ENCODE assay signal across 11 cellular contexts in the genomic region with DNA sequence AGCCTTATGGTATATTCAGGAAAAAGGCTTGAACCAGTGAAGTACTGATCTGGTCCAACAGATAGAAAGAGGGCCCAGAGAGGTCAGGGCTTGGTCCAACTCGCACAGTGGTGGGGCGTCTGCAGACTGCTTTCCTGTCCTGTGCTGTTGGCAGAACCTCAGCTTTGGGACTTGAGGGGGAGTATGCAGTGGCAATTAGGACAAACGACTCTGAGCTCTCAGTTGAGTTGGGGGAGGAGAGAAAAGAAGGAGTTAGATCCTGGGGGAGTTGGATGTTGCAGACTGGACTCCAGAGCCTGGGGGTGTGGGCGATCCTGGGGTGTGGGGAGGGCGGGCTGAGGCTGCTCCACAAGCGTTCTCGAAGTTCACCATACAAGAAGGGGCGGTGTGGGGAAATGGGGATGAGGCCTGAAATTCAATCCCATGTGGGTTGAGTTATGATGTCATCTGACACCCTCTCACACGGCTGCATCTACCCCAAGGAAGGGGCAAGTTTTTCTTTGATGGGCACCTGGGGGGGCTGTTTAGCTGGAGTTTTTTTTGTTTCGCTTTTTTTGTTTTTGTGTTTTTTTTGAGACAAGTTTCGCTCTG. TPM values are rescaled to one million over a fixed set of nuclear protein-coding genes. Genes with fewer than 3 reads are reported as not detected.
DNase-seq lines count a peak whose midpoint lies in the region; ATAC-seq and TF ChIP-seq lines count a peak whose summit lies in the region.
"Had no signal": no experiment of that assay in that cellular context is flagged by ENCODE, and none has a peak within 500 bp of the region (broad histone marks: within the 10 kb centered on the region; RNA-seq: fewer than 3 reads in every experiment).

No MANE protein-coding gene starts in this region.

- H3K36me3 ChIP-seq in smooth muscle cell (ENCODE audit: low read depth): no peaks in the 10 kb centered on the region
- H3K36me3 ChIP-seq: breast epithelium had no signal

- H3F3A ChIP-seq in smooth muscle cell (ENCODE audit: low read depth): peaks cover 15% of the 10 kb centered on the region

- peaks cover 53% of the 10 kb centered on the region for H3K4me1 Mint-ChIP-seq in stimulated activated naive CD8-positive, alpha-beta T cell treated with anti-CD3 and anti-CD28 coated beads, Interleukin-15, Interleukin-2, amounts not matched to agents 100 ng/mL and 50 ng/mL, for 24 hours (ENCODE audit: low read depth)
- peaks cover 41% of the 10 kb centered on the region for H3K4me1 Mint-ChIP-seq in activated T-helper 1 cell treated with anti-CD3 and anti-CD28 coated beads, Interleukin-12 subunit alpha, Interleukin-12 subunit beta, Interleukin-2, Interleukin-4 antibody, amounts not matched to agents 30 ng/mL and 10 ng/mL and 1 ng/mL, durations not matched to agents 14 hours and 24 hours and 36 hours (ENCODE audit: low read depth)

- H2AFZ ChIP-seq in smooth muscle cell (ENCODE audit: low read depth): no peak overlapping the region
- H2AFZ ChIP-seq: parathyroid adenoma had no signal

- H3K27ac Mint-ChIP-seq in stimulated activated naive CD8-positive, alpha-beta T cell treated with anti-CD3 and anti-CD28 coated beads, Interleukin-15, Interleukin-2, amounts not matched to agents 100 ng/mL and 50 ng/mL, for 24 hours: peak overlapping the region; percentile 81
- H3K27ac Mint-ChIP-seq in activated T-helper 1 cell treated with anti-CD3 and anti-CD28 coated beads, Interleukin-12 subunit alpha, Interleukin-12 subunit beta, Interleukin-2, Interleukin-4 antibody, amounts not matched to agents 30 ng/mL and 10 ng/mL and 1 ng/mL, durations not matched to agents 14 hours and 24 hours and 36 hours: peak overlapping the region; percentile 86

- intact Hi-C loops in activated T-helper 1 cell treated with anti-CD3 and anti-CD28 coated beads, Interleukin-12 subunit alpha, Interleukin-12 subunit beta, Interleukin-2, Interleukin-4 antibody, amounts not matched to agents 30 ng/mL and 10 ng/mL and 1 ng/mL, durations not matched to agents 14 hours and 24 hours and 36 hours (cut with micrococcal nuclease): loop anchor here (10.0 kb wide), 1 partner anchor 62 kb away; no protein-coding TSS in a partner anchor

- H3K27me3 Mint-ChIP-seq in stimulated activated naive CD8-positive, alpha-beta T cell treated with anti-CD3 and anti-CD28 coated beads, Interleukin-15, Interleukin-2, amounts not matched to agents 100 ng/mL and 50 ng/mL, for 24 hours: no peaks in the 10 kb centered on the region
- no peaks in the 10 kb centered on the region for H3K27me3 Mint-ChIP-seq in activated T-helper 1 cell treated with anti-CD3 and anti-CD28 coated beads, Interleukin-12 subunit alpha, Interleukin-12 subunit beta, Interleukin-2, Interleukin-4 antibody, amounts not matched to agents 30 ng/mL and 10 ng/mL and 1 ng/mL, durations not matched to agents 14 hours and 24 hours and 36 hours (ENCODE audit: insufficient read depth)

- H3K4me2 ChIP-seq in smooth muscle cell: no peak overlapping the region

- H3K27ac ChIP-seq in smooth muscle cell (ENCODE audit: low read depth): no peak overlapping the region
- H3K27ac ChIP-seq: parathyroid adenoma had no signal

- no peaks in the 10 kb centered on the region for H3K27me3 ChIP-seq in smooth muscle cell (ENCODE audit: low read depth)
- H3K27me3 ChIP-seq: breast epithelium had no signal

- DNase-seq in stimulated activated naive CD8-positive, alpha-beta T cell treated with anti-CD3 and anti-CD28 coated beads, Interleukin-15, Interleukin-2, amounts not matched to agents 100 U/mL and 50 U/mL, for 24 hours: no peak
- DNase-seq in activated T-helper 1 cell treated with anti-CD3 and anti-CD28 coated beads, Interleukin-12 subunit alpha, Interleukin-12 subunit beta, Interleukin-2, Interleukin-4 antibody, amounts not matched to agents 30 ng/mL and 10 ng/mL and 1 ng/mL, durations not matched to agents 14 hours and 24 hours and 36 hours (ENCODE audit: low spot score): no peak
- DNase-seq in mesenteric fat pad (ENCODE audit: low spot score) (peak; percentile 60), SHP77 treated with DMSO at 0.1 percent for 48 hours (lab: John Stamatoyannopoulos, UW) (no peak), MV-4-11 (lab: John Stamatoyannopoulos, UW) (no peak), kidney glomerular epithelial cell (lab: John Stamatoyannopoulos, UW) (no peak), smooth muscle cell (lab: John Stamatoyannopoulos, UW; ENCODE audit: unreplicated experiment) (no peak)
- DNase-seq: NCI-H2171 had no signal

- H4K20me1 ChIP-seq in smooth muscle cell (ENCODE audit: low read depth): no peaks in the 10 kb centered on the region

- no peaks in the 10 kb centered on the region for H3K36me3 Mint-ChIP-seq in stimulated activated naive CD8-positive, alpha-beta T cell treated with anti-CD3 and anti-CD28 coated beads, Interleukin-15, Interleukin-2, amounts not matched to agents 100 ng/mL and 50 ng/mL, for 24 hours (ENCODE audit: low read depth)
- H3K36me3 Mint-ChIP-seq in activated T-helper 1 cell treated with anti-CD3 and anti-CD28 coated beads, Interleukin-12 subunit alpha, Interleukin-12 subunit beta, Interleukin-2, Interleukin-4 antibody, amounts not matched to agents 30 ng/mL and 10 ng/mL and 1 ng/mL, durations not matched to agents 14 hours and 24 hours and 36 hours (ENCODE audit: low read depth): peaks cover 2% of the 10 kb centered on the region

- 77% methylated on average over 11 of the region's 11 CpGs for WGBS in smooth muscle cell (ENCODE audit: low lambda C conversion rate)

- H3K4me1 ChIP-seq in smooth muscle cell (ENCODE audit: low read depth): peaks cover 13% of the 10 kb centered on the region

- peak overlapping the region; percentile 27 for H3K4me3 Mint-ChIP-seq in stimulated activated naive CD8-positive, alpha-beta T cell treated with anti-CD3 and anti-CD28 coated beads, Interleukin-15, Interleukin-2, amounts not matched to agents 100 ng/mL and 50 ng/mL, for 24 hours
- H3K4me3 Mint-ChIP-seq in activated T-helper 1 cell treated with anti-CD3 and anti-CD28 coated beads, Interleukin-12 subunit alpha, Interleukin-12 subunit beta, Interleukin-2, Interleukin-4 antibody, amounts not matched to agents 30 ng/mL and 10 ng/mL and 1 ng/mL, durations not matched to agents 14 hours and 24 hours and 36 hours: peak overlapping the region; percentile 81

- no peak overlapping the region for H3K4me3 ChIP-seq in smooth muscle cell
- H3K4me3 ChIP-seq: breast epithelium had no signal

- H3K9me3 ChIP-seq in smooth muscle cell (replicated peaks; ENCODE audit: low read depth): no peaks in the 10 kb centered on the region
- H3K9me3 ChIP-seq: breast epithelium had no signal

- no peaks in the 10 kb centered on the region for H3K79me2 ChIP-seq in smooth muscle cell (ENCODE audit: low read depth)
- H3K79me2 ChIP-seq: parathyroid adenoma had no signal

- ATAC-seq in stimulated activated naive CD8-positive, alpha-beta T cell treated with anti-CD3 and anti-CD28 coated beads, Interleukin-15, Interleukin-2, amounts not matched to agents 100 U/mL and 50 U/mL, for 24 hours: no peak

- H3K9me3 Mint-ChIP-seq in stimulated activated naive CD8-positive, alpha-beta T cell treated with anti-CD3 and anti-CD28 coated beads, Interleukin-15, Interleukin-2, amounts not matched to agents 100 ng/mL and 50 ng/mL, for 24 hours: no peaks in the 10 kb centered on the region
- H3K9me3 Mint-ChIP-seq in activated T-helper 1 cell treated with anti-CD3 and anti-CD28 coated beads, Interleukin-12 subunit alpha, Interleukin-12 subunit beta, Interleukin-2, Interleukin-4 antibody, amounts not matched to agents 30 ng/mL and 10 ng/mL and 1 ng/mL, durations not matched to agents 14 hours and 24 hours and 36 hours: no peaks in the 10 kb centered on the region

- H3K9ac ChIP-seq in smooth muscle cell (ENCODE audit: low read depth): no peak overlapping the region
- H3K9ac ChIP-seq: parathyroid adenoma had no signal

- no peak for TF ChIP-seq CTCF in smooth muscle cell (IDR thresholded peaks at IDR 0.05; ENCODE audit: borderline replicate concordance, insufficient read depth, poor library complexity, severe bottlenecking)

RNA-seq across cellular contexts. Expression of gene GRB7, which starts 14.6 kb away (rescaled TPM):
- total RNA-seq in activated T-helper 1 cell treated with anti-CD3 and anti-CD28 coated beads, Interleukin-12 subunit alpha, Interleukin-12 subunit beta, Interleukin-2, Interleukin-4 antibody, amounts not matched to agents 30 ng/mL and 10 ng/mL and 1 ng/mL, durations not matched to agents 14 hours and 24 hours and 36 hours: 0.64 and 0.73 TPM in 2 replicates
- 0.29 TPM for total RNA-seq in mesenteric fat pad
- total RNA-seq in smooth muscle cell: 2.7 and 3.6 TPM in 2 replicates
- polyA plus RNA-seq in smooth muscle cell: 4.1 and 9.1 TPM in 2 replicates

RNA-seq across cellular contexts. Expression of gene MIEN1, which starts 22.0 kb away (rescaled TPM):
- total RNA-seq in activated T-helper 1 cell treated with anti-CD3 and anti-CD28 coated beads, Interleukin-12 subunit alpha, Interleukin-12 subunit beta, Interleukin-2, Interleukin-4 antibody, amounts not matched to agents 30 ng/mL and 10 ng/mL and 1 ng/mL, durations not matched to agents 14 hours and 24 hours and 36 hours: 33.3 and 37.1 TPM in 2 replicates
- total RNA-seq in mesenteric fat pad (36.4 TPM), smooth muscle cell (33.5 and 55.8 TPM in 2 replicates)
- 70.7 and 71.5 TPM in 2 replicates for polyA plus RNA-seq in smooth muscle cell

RNA-seq across cellular contexts. Expression of gene ERBB2, which starts 52.5 kb away (rescaled TPM):
- total RNA-seq in activated T-helper 1 cell treated with anti-CD3 and anti-CD28 coated beads, Interleukin-12 subunit alpha, Interleukin-12 subunit beta, Interleukin-2, Interleukin-4 antibody, amounts not matched to agents 30 ng/mL and 10 ng/mL and 1 ng/mL, durations not matched to agents 14 hours and 24 hours and 36 hours: 2.5 and 3.0 TPM in 2 replicates
- total RNA-seq in mesenteric fat pad (21.9 TPM), smooth muscle cell (44.5 and 49.4 TPM in 2 replicates)
- polyA plus RNA-seq in smooth muscle cell: 53.6 and 56.1 TPM in 2 replicates
